In genomic region chr19:12478234-12478941, GRCh38 we compare ENCODE assay signal across 1 cellular context.
TF ChIP-seq lines count a peak whose summit lies in the region.

No MANE protein-coding gene starts in this region.

TF ChIP-seq in GM23338, 12 proteins besides CTCF, POLR2A, EP300 and RAD21 (continued from another document):
- TF ChIP-seq ZNF462 (CRISPR knock-in tag; IDR thresholded peaks at IDR 0.05) (no peak), EZH2 (IDR thresholded peaks at IDR 0.05; ENCODE audit: low read depth, unreplicated experiment) (no peak), EZH2phosphoT487 (IDR thresholded peaks at IDR 0.05; ENCODE audit: unreplicated experiment) (no peak), STAT1 (IDR thresholded peaks at IDR 0.05; ENCODE audit: unreplicated experiment) (no peak), ZNF114 (CRISPR knock-in tag; IDR thresholded peaks at IDR 0.05) (no peak), ZNF331 (CRISPR knock-in tag; IDR thresholded peaks at IDR 0.05; ENCODE audit: low read depth) (no peak), POLR2AphosphoS5 (IDR thresholded peaks at IDR 0.05; ENCODE audit: low read depth) (no peak), REST (IDR thresholded peaks at IDR 0.05; ENCODE audit: unreplicated experiment) (no peak)
- TF ChIP-seq, protein P1, sequence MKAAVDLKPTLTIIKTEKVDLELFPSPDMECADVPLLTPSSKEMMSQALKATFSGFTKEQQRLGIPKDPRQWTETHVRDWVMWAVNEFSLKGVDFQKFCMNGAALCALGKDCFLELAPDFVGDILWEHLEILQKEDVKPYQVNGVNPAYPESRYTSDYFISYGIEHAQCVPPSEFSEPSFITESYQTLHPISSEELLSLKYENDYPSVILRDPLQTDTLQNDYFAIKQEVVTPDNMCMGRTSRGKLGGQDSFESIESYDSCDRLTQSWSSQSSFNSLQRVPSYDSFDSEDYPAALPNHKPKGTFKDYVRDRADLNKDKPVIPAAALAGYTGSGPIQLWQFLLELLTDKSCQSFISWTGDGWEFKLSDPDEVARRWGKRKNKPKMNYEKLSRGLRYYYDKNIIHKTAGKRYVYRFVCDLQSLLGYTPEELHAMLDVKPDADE (IDR thresholded peaks at IDR 0.05) = no peak
